Comparison of ENCODE assay signal across 8 cellular contexts in the genomic region with DNA sequence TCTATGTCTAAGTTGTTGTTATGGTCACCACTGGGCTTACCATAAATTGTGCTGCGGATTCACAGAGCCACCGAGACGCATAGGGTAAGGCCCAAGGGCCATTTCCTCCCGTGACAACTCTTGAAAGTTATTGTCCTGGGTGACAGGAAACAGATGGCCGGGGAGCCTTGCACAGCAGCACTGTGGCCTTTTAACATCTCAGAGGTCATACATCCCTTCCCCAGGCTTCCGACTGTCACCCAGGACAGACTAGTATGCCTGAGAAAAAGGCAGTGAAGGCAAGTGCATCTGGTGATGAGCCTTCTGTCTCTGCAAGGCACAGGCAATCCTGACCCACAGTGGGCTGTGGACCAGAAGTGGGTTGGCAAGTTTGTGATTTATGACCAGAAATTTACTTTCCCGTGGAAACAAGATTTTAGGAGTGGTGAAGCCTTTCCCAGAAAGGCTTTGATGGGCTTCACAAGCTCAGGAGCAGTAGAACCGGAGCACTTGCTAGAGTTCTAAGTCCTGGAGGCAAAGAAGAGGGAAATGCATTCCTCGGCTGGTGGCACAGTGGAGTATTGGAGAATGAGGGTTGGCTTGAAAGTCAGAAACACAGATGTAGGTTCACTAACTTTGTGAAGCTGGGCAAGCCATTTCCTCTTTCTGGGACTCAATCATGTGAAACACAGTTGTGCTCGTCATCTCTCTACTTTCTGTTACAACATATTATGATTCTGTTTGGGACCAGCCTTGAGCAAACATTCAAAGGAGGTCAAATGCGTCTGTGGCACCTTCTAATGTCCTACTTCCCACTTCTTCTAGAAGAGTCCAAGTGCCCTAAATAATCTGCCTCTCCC. TPM values are rescaled to one million over a fixed set of nuclear protein-coding genes. Genes with fewer than 3 reads are reported as not detected.
DNase-seq lines count a peak whose midpoint lies in the region; ATAC-seq and TF ChIP-seq lines count a peak whose summit lies in the region.

No MANE protein-coding gene starts in this region.

- H3K4me1 Mint-ChIP-seq in H9 (peaks cover 4 to 11% of the 10 kb centered on the region in 2 experiments; a peak in 3 of 4 replicates), WTC11 (peaks cover 6% of the 10 kb centered on the region)

- no peak overlapping the region for H4K5ac ChIP-seq in H9 (ENCODE audit: insufficient read length, low read depth, low read length)

- H3K4me1 ChIP-seq in H9 (ENCODE audit: insufficient read depth, low read length) (no peaks in the 10 kb centered on the region), Karpas-422 (ENCODE audit: low read length) (peaks cover 41% of the 10 kb centered on the region), mucosa of rectum (ENCODE audit: control insufficient read depth in 2 of 2, insufficient read depth in 2 of 2, low read length in 2 of 2) (peaks cover 0 to 6% of the 10 kb centered on the region in 2 donors)

- H3T11ph ChIP-seq in H9 (ENCODE audit: low read length), result no peak overlapping the region

- ATAC-seq in GM18861 (IDR thresholded peaks at IDR 0.05; ENCODE audit: unreplicated experiment) (peak; percentile 71), WTC11 (no peak)

- H3K4me2 ChIP-seq in H9 (ENCODE audit: insufficient read depth, insufficient read length, low read length), result no peak overlapping the region
- peak overlapping the region; percentile 66 for H3K4me2 ChIP-seq in Karpas-422 (ENCODE audit: low read depth, low read length, poor library complexity, severe bottlenecking)

- H3K27me3 Mint-ChIP-seq in H9 (ENCODE audit: low read depth) (peaks cover 2% of the 10 kb centered on the region; the same call in 1 of the 2 replicates), WTC11 (ENCODE audit: low read depth) (no peaks in the 10 kb centered on the region)

- no peak overlapping the region for H4K91ac ChIP-seq in H9 (ENCODE audit: insufficient read length, low read depth, low read length)

- H2AFZ ChIP-seq in H9 (ENCODE audit: low read length) (no peak overlapping the region), Karpas-422 (ENCODE audit: low read length) (peak overlapping the region; percentile 10; the same call in 1 of the 2 replicates)

- no peaks in the 10 kb centered on the region for H3K36me3 ChIP-seq in Karpas-422 (ENCODE audit: insufficient read depth, low read length)
- no peaks in the 10 kb centered on the region for H3K36me3 ChIP-seq in mucosa of rectum (ENCODE audit: control insufficient read depth in 2 of 2, insufficient read depth in 2 of 2, low read length in 2 of 2)

- TF ChIP-seq CTCF in H9 (conservative IDR thresholded peaks at IDR 0.05) (no peak), WTC11 (IDR thresholded peaks at IDR 0.05) (no peak)

- in situ Hi-C loops in ACHN (cut with HindIII; ENCODE audit: low pct_ligation_motif_present, low pct_unique_long_range_greater_than_20kb, low sequenced_read_pairs), result no loop called here

- H2BK20ac ChIP-seq in H9 (ENCODE audit: low read depth, low read length, poor library complexity, severe bottlenecking), result no peak overlapping the region

- no peaks in the 10 kb centered on the region for H3K9me2 ChIP-seq in Karpas-422 (replicated peaks; ENCODE audit: insufficient read depth, low read length)

- H3K4me3 ChIP-seq in Karpas-422 (ENCODE audit: low read length) (peak overlapping the region; percentile 56; the same call in 1 of the 2 replicates), mucosa of rectum (ENCODE audit: low read length in 2 of 2) (peak overlapping the region in 1 of 2 donors; percentile 13)

- POLR2A ChIA-PET in WTC11 (lab: Charles Lee), result no interaction called here

- no peaks in the 10 kb centered on the region for H4K20me1 ChIP-seq in H9 (ENCODE audit: control insufficient read depth, insufficient read depth, insufficient read length)
- no peaks in the 10 kb centered on the region for H4K20me1 ChIP-seq in Karpas-422 (ENCODE audit: insufficient read depth, low read depth, low read length)

- H3K27ac Mint-ChIP-seq in H9, result no peak overlapping the region; a peak in 1 of 7 replicates
- no peak overlapping the region for H3K27ac Mint-ChIP-seq in WTC11

- no peak overlapping the region for H3K4me3 Mint-ChIP-seq in H9
- no peak overlapping the region for H3K4me3 Mint-ChIP-seq in WTC11

- no peak overlapping the region for H3K23ac ChIP-seq in H9 (ENCODE audit: insufficient read length, low read depth, low read length)

- no peaks in the 10 kb centered on the region for H3K79me1 ChIP-seq in H9 (ENCODE audit: insufficient read depth, low read depth, low read length, poor library complexity, severe bottlenecking)

- H3K9ac ChIP-seq in H9 (ENCODE audit: extremely low read depth, insufficient read length, low read length), result no peak overlapping the region
- peak overlapping the region; percentile 60 for H3K9ac ChIP-seq in Karpas-422 (ENCODE audit: low read length)
- H3K9ac ChIP-seq in mucosa of rectum (ENCODE audit: low read depth in 1 of 2, low read length in 2 of 2), result no peak overlapping the region

- no CpG with 5 or more reads among the region's 11 CpGs for WGBS in H9 (ENCODE audit: extremely low coverage, insufficient read length, low lambda C conversion rate)

- no peaks in the 10 kb centered on the region for H3K79me2 ChIP-seq in H9 (ENCODE audit: insufficient read depth, low read length)
- H3K79me2 ChIP-seq in Karpas-422 (ENCODE audit: low read length), result no peaks in the 10 kb centered on the region

- H2BK12ac ChIP-seq in H9 (ENCODE audit: insufficient read length, low read depth, low read length), result no peak overlapping the region

- no peak overlapping the region for H2BK15ac ChIP-seq in H9 (ENCODE audit: low read depth, low read length)

- peak; percentile 6 for DNase-seq in H9
- peak; percentile 90 for DNase-seq in Karpas-422
- DNase-seq in ACHN, result no peak
- no peak for DNase-seq in activated naive CD4-positive, alpha-beta T cell (lab: John Stamatoyannopoulos, UW)
- DNase-seq in WTC11 (ENCODE audit: low spot score), result no peak
- no peak for DNase-seq in NCI-H1417 treated with DMSO at 0.1 percent for 48 hours (lab: John Stamatoyannopoulos, UW)

- no peaks in the 10 kb centered on the region for H3K9me3 Mint-ChIP-seq in H9
- H3K9me3 Mint-ChIP-seq in WTC11, result no peaks in the 10 kb centered on the region

- H3K56ac ChIP-seq in H9 (ENCODE audit: insufficient read length, low read depth, low read length), result no peak overlapping the region

- H3K23me2 ChIP-seq in H9 (ENCODE audit: insufficient read length, low read depth, low read length, poor library complexity, severe bottlenecking), result no peaks in the 10 kb centered on the region

- H3K14ac ChIP-seq in H9 (ENCODE audit: insufficient read depth, low read length), result no peak overlapping the region

- CTCF ChIA-PET in WTC11 (lab: Charles Lee), result no interaction called here

- H3K27me3 ChIP-seq in H9 (ENCODE audit: insufficient read depth, low read length) (no peaks in the 10 kb centered on the region), Karpas-422 (ENCODE audit: low read length) (no peaks in the 10 kb centered on the region), mucosa of rectum (ENCODE audit: control insufficient read depth in 2 of 2, insufficient read depth in 2 of 2, low read length in 2 of 2) (no peaks in the 10 kb centered on the region)

- no peak overlapping the region for H3K18ac ChIP-seq in H9 (ENCODE audit: insufficient read length, low read depth, low read length)

- no peak overlapping the region for H3K27ac ChIP-seq in H9 (ENCODE audit: insufficient read length, low read depth, low read length)
- H3K27ac ChIP-seq in Karpas-422 (ENCODE audit: low read length), result peak overlapping the region; percentile 78
- peak overlapping the region; percentile 21 to 58 for H3K27ac ChIP-seq in mucosa of rectum (ENCODE audit: low read depth in 2 of 2, low read length in 2 of 2)

- H3K9me3 ChIP-seq in H9 (ENCODE audit: control insufficient read depth, low read depth, low read length), result no peaks in the 10 kb centered on the region
- no peaks in the 10 kb centered on the region for H3K9me3 ChIP-seq in Karpas-422 (ENCODE audit: low read length)
- no peaks in the 10 kb centered on the region for H3K9me3 ChIP-seq in mucosa of rectum (ENCODE audit: control insufficient read depth in 2 of 2, low read length in 2 of 2)

- no peak overlapping the region for H2BK120ac ChIP-seq in H9 (ENCODE audit: low read depth, low read length, poor library complexity, severe bottlenecking)

- H2AK5ac ChIP-seq in H9 (ENCODE audit: insufficient read length, low read length), result no peak overlapping the region

- H2BK5ac ChIP-seq in H9 (ENCODE audit: insufficient read length, low read length), result no peak overlapping the region

- H3K36me3 Mint-ChIP-seq in H9 (ENCODE audit: insufficient read depth in 1 of 3, low read depth in 3 of 3) (no peaks in the 10 kb centered on the region), WTC11 (no peaks in the 10 kb centered on the region)

- H4K8ac ChIP-seq in H9 (replicated peaks; ENCODE audit: insufficient read length, low read depth, low read length), result no peak overlapping the region

- no peak overlapping the region for H3K4ac ChIP-seq in H9 (ENCODE audit: low read depth, low read length)

TF ChIP-seq in WTC11, 78 proteins besides CTCF, POLR2A, EP300 and RAD21 (continues in another document):
- TF ChIP-seq, protein P1, sequence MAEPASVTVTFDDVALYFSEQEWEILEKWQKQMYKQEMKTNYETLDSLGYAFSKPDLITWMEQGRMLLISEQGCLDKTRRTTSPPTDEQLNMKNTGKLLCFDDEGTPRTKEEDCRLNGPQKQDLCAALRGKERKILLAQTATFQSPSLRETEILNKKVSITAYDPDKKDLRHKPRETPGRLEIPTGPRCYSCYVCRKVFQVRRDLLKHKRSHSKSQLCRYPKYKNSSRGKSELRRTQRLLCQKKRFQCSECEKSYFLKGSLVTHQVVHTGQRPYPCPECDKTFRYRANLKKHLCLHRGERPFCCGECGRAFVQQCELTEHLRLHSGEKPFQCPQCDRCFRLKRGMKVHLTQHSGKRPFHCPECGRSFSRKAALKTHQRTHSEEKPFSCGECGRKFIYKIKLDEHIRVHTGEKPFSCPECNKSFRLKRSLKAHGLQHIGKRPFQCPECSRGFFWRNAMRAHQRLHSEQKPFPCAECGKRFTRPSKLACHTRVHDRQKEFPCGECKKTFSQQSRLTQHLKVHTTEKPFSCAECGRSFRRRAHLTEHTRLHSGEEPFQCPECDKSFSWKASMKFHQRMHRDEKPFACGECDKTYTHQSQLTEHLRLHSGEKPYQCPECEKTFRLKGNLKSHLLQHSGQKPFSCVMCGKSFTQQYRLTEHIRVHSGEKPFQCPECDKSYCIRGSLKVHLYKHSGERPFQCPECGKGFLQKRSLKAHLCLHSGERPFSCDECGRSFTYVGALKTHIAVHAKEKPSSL (CRISPR knock-in tag; conservative IDR thresholded peaks at IDR 0.05), result no peak
- TF ChIP-seq GTF2I (CRISPR knock-in tag; conservative IDR thresholded peaks at IDR 0.05), result no peak
- TF ChIP-seq, protein P2, sequence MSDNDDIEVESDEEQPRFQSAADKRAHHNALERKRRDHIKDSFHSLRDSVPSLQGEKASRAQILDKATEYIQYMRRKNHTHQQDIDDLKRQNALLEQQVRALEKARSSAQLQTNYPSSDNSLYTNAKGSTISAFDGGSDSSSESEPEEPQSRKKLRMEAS (CRISPR knock-in tag; IDR thresholded peaks at IDR 0.05), result no peak
- TF ChIP-seq ZNF138 (CRISPR knock-in tag; conservative IDR thresholded peaks at IDR 0.05), result no peak

RNA-seq across cellular contexts. Expression of a gene that starts 2.0 kb away (rescaled TPM):
- total RNA-seq in H9 (2021) (0.07 and 0.09 TPM in 2 replicates), WTC11 (2021) (0.11 to 0.37 TPM (median 0.11 TPM) in 3 replicates)
- 2.0 and 2.6 TPM in 2 replicates for total RNA-seq in Karpas-422 (2014; rRNA removed; shearing (Covaris generic); ENCODE audit: low replicate concordance)

RNA-seq across cellular contexts. Expression of a gene that starts 14.6 kb away (rescaled TPM):
- 8.3 TPM in 2 replicates for total RNA-seq in H9 (2021)
- 152 and 200 TPM in 2 replicates for total RNA-seq in Karpas-422 (2014; rRNA removed; shearing (Covaris generic); ENCODE audit: low replicate concordance)
- total RNA-seq in WTC11 (2021), result 9.8 to 10.2 TPM (median 10.0 TPM) in 3 replicates

Comparison
In these comparisons a context has a peak if more than half of its experiments do, and no peak if none do; other contexts are left out.
1. DNase-seq: peak in H9 (single experiment) and Karpas-422 (single experiment); none in ACHN (single experiment), activated naive CD4-positive, alpha-beta T cell (0 of 4), WTC11 (single experiment) and NCI-H1417 treated with DMSO at 0.1 percent for 48 hours (single experiment).
2. RNA of a gene that starts 14.6 kb away (total RNA-seq): 152 to 200 TPM in Karpas-422; 9.8 to 10.2 TPM in WTC11 and 8.3 TPM in H9; every median in the first group is over 10 times any median in the second.